ENCODE assay signal across 12 cellular contexts in the genomic region with DNA sequence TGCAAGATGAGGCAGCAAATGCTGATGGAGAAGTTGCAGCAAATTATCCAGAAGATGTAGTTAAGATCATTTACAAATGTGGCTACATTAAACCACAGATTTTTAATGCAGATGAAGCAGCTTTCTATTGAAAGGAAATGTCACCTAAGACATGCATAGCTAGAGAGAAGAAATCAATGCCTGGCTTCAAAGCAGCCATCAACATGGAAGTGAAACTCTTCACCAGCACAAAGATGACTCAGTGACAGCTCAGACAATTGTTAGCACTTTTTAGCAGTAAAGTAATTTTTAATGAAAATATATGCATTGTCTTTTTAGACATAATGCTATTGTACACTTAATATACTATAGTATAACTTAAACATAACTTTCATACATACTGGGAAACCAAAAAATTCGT.
DNase-seq lines count a peak whose midpoint lies in the region; ATAC-seq and TF ChIP-seq lines count a peak whose summit lies in the region.
"Had no signal": no experiment of that assay in that cellular context is flagged by ENCODE, and none has a peak within 500 bp of the region (broad histone marks: within the 10 kb centered on the region; RNA-seq: fewer than 3 reads in every experiment).

No MANE protein-coding gene starts in this region.

- ATAC-seq in HG02642 (IDR thresholded peaks at IDR 0.05; ENCODE audit: poor library complexity, unreplicated experiment) (peak; percentile 85), HG03378 (IDR thresholded peaks at IDR 0.05; ENCODE audit: unreplicated experiment) (peak; percentile 96)
- ATAC-seq: stimulated activated memory B cell treated with anti-CD40 and anti-IgM and Interleukin-4, amounts not matched to agents 10 μg/mL and 1 μg/mL and 100 μg/mL, for 72 hours had no signal

- DNase-seq in GM13976 (ENCODE audit: low spot score), result peak; percentile 20
- DNase-seq in GM19240 (ENCODE audit: insufficient read length, low spot score), result peak; percentile 2
- DNase-seq in NCI-H1417 treated with DMSO at 0.1 percent for 48 hours (lab: John Stamatoyannopoulos, UW), result no peak
- DNase-seq in substantia nigra (lab: John Stamatoyannopoulos, UW), result no peak
- DNase-seq in RWPE1 (ENCODE audit: low spot score), result no peak
- DNase-seq in NCI-H2196 treated with DMSO at 0.1 percent for 48 hours (lab: John Stamatoyannopoulos, UW; ENCODE audit: unreplicated experiment), result no peak
- DNase-seq: activated CD4-positive, alpha-beta T cell treated with anti-CD3 and anti-CD28 coated beads, Interleukin-2, amount 50 U/mL, for 1 hour; foreskin melanocyte; MV-4-11 had no signal

- H3K27ac ChIP-seq in substantia nigra (ENCODE audit: low read depth, low read length, poor library complexity, severe bottlenecking), result no peak overlapping the region
- H3K27ac ChIP-seq in RWPE1, result no peak overlapping the region

- POLR2A ChIA-PET in RWPE1 (lab: Yijun Ruan, JAX; ENCODE audit: low non-redundant PET), result no interaction called here

- in situ Hi-C loops in GM13976 (cut with MboI; ENCODE audit: low sequenced_read_pairs, unreplicated experiment), result no loop called here

- TF ChIP-seq CTCF in GM13976 (IDR thresholded peaks at IDR 0.05; ENCODE audit: borderline replicate concordance, control extremely low read depth, extremely low read depth, insufficient read depth, missing control alignments) (no peak), RWPE1 (conservative IDR thresholded peaks at IDR 0.05; ENCODE audit: low read depth) (no peak)

- CTCF ChIA-PET in RWPE1 (lab: Yijun Ruan, JAX), result interaction anchor here (0.6 kb wide), 1 partner anchor 48 kb away, joined by 3 read pairs; no protein-coding TSS in a partner anchor

Comparison
In these comparisons a context has a peak if more than half of its experiments do, and no peak if none do; other contexts are left out.
1. DNase-seq: peak in GM13976 (single experiment) and GM19240 (single experiment); none in NCI-H1417 treated with DMSO at 0.1 percent for 48 hours (single experiment), substantia nigra (0 of 49), RWPE1 (single experiment) and NCI-H2196 treated with DMSO at 0.1 percent for 48 hours (single experiment).